2 cellular contexts compared by ENCODE assay signal in genomic region chr1:43472463-43473151, GRCh38.
A peak's percentile ranks its signal among the peaks of the same experiment; 100 is the strongest.
TF ChIP-seq lines count a peak whose summit lies in the region.

No MANE protein-coding gene starts in this region.

TF ChIP-seq in A549, 52 proteins besides CTCF, POLR2A, EP300 and RAD21:
- peak; percentile 58; the same call in 1 of the 2 replicates for TF ChIP-seq E2F6 (IDR thresholded peaks at IDR 0.05; ENCODE audit: borderline replicate concordance, low read depth)
- peak; percentile 42 to 86; a peak in 3 of 4 replicates for TF ChIP-seq CEBPB (IDR thresholded peaks at IDR 0.05)
- peak; percentile 48; the same call in 1 of the 2 replicates for TF ChIP-seq FOXS1 (CRISPR knock-in tag; IDR thresholded peaks at IDR 0.05)
- peak; percentile 71 for TF ChIP-seq JUNB (IDR thresholded peaks at IDR 0.05)
- TF ChIP-seq JUN (IDR thresholded peaks at IDR 0.05), result peak; percentile 66 to 71; a peak in 2 of 5 replicates
- peak; percentile 25 for TF ChIP-seq EHF (CRISPR knock-in tag; IDR thresholded peaks at IDR 0.05)
- TF ChIP-seq HOXB13 (CRISPR knock-in tag; IDR thresholded peaks at IDR 0.05; ENCODE audit: low read depth), result peak; percentile 73; the same call in 1 of the 2 replicates
- TF ChIP-seq FOSL2 (IDR thresholded peaks at IDR 0.05), result peak; percentile 70
- TF ChIP-seq FOSL2 (CRISPR knock-in tag; IDR thresholded peaks at IDR 0.05), result peak; percentile 89
- peak; percentile 66; the same call in 1 of the 2 replicates for TF ChIP-seq RARB (CRISPR knock-in tag; IDR thresholded peaks at IDR 0.05)
- TF ChIP-seq FOSB (CRISPR knock-in tag; IDR thresholded peaks at IDR 0.05), result 0 out of 2 replicates have a peak, but pooled peaks have one; percentile 63
- TF ChIP-seq GATA3 (IDR thresholded peaks at IDR 0.05; ENCODE audit: borderline replicate concordance), result peak; percentile 84; the same call in 1 of the 2 replicates
- TF ChIP-seq ATOH8 (CRISPR knock-in tag; IDR thresholded peaks at IDR 0.05; ENCODE audit: low read depth), result 0 out of 2 replicates have a peak, but pooled peaks have one; percentile 41
- TF ChIP-seq MAX (IDR thresholded peaks at IDR 0.05), result peak; percentile 89
TF ChIP-seq in A549: peak in this region for 13; not testable (repeated sequence) for 39.

TF ChIP-seq in endothelial cell of umbilical vein, 7 proteins besides CTCF, POLR2A, EP300 and RAD21:
- TF ChIP-seq MAX (IDR thresholded peaks at IDR 0.05; ENCODE audit: insufficient read depth, insufficient read length) (peak; percentile 67), MYC (IDR thresholded peaks at IDR 0.05; ENCODE audit: low read depth, low read length) (peak; percentile 72), POLR2AphosphoS5 (IDR thresholded peaks at IDR 0.05; ENCODE audit: insufficient read depth, low read depth, low read length) (peak; percentile 80), GATA2 (IDR thresholded peaks at IDR 0.05; ENCODE audit: insufficient read depth, insufficient read length, low read depth, low read length) (peak; percentile 78), JUN (IDR thresholded peaks at IDR 0.05; ENCODE audit: borderline replicate concordance, insufficient read depth, insufficient read length, low read depth) (peak; percentile 95), FOS (IDR thresholded peaks at IDR 0.05; ENCODE audit: borderline replicate concordance, insufficient read depth, low read length) (peak; percentile 79)
